ENCODE assay signal across 14 cellular contexts in the genomic region with DNA sequence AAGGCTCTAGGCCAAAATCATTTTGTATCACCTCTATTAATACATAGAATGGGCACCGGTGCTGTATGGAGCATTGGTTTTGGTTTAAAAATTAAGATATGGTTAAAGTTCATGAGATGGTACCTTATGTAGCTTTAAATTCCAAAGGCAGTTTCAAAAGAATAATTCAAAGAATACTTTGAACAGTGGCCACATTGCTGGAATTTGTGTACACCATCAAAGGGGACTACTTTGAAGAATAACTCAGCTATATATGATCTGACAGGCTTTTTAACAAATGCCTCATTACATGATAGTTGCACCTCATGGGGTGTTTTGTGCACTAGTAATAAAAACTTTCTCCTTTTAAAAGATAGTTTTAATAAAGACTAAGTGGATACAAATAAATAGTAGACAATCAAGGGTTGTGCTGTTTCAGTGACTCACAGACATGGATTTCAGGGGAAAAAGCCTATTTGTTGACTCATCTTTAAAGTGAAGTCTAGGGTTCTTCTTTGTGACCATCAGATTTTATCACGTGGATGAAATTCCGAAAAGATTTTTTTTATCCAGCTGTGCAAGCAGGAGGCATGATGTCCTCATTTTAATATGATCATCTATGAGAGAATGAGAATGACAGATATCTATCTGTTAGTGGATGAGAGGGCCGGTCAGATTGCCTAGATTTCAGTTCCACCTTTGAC. TPM values are rescaled to one million over a fixed set of nuclear protein-coding genes. Genes with fewer than 3 reads are reported as not detected.
A peak's percentile ranks its signal among the peaks of the same experiment; 100 is the strongest.
DNase-seq lines count a peak whose midpoint lies in the region; ATAC-seq and TF ChIP-seq lines count a peak whose summit lies in the region.
"Had no signal": no experiment of that assay in that cellular context is flagged by ENCODE, and none has a peak within 500 bp of the region (broad histone marks: within the 10 kb centered on the region; RNA-seq: fewer than 3 reads in every experiment).

No MANE protein-coding gene starts in this region.

- H4K91ac ChIP-seq in mesenchymal stem cell (ENCODE audit: low read length): no peak overlapping the region
- no peak overlapping the region for H4K91ac ChIP-seq in neuronal stem cell (ENCODE audit: low read depth, low read length, poor library complexity)

- H2BK5ac ChIP-seq in mesenchymal stem cell (ENCODE audit: low read depth, low read length, poor library complexity, severe bottlenecking) (no peak overlapping the region), neuronal stem cell (ENCODE audit: low read length) (no peak overlapping the region)

- H4K8ac ChIP-seq in mesenchymal stem cell (ENCODE audit: low read length): no peak overlapping the region
- no peak overlapping the region for H4K8ac ChIP-seq in neuronal stem cell (ENCODE audit: low read depth, low read length)

- TF ChIP-seq CTCF in PC-3 (conservative IDR thresholded peaks at IDR 0.05; ENCODE audit: low read depth, low read length): no peak
- TF ChIP-seq CTCF in chondrocyte (IDR thresholded peaks at IDR 0.05): no peak

- no peak overlapping the region for H2AK5ac ChIP-seq in mesenchymal stem cell (ENCODE audit: low read length, severe bottlenecking)
- H2AK5ac ChIP-seq in neuronal stem cell (ENCODE audit: low read depth, low read length): no peak overlapping the region

- intact Hi-C loops in PC-3 (cut with micrococcal nuclease): loop anchor here (10.0 kb wide), 1 partner anchor 96 kb away; no protein-coding TSS in a partner anchor

- H3K27me3 Mint-ChIP-seq in chondrocyte (ENCODE audit: low read depth): no peaks in the 10 kb centered on the region
- H3K27me3 Mint-ChIP-seq in stimulated activated naive B cell treated with anti-CD40 and anti-IgM and Interleukin-4, amounts not matched to agents 10 μg/mL and 1 μg/mL and 100 μg/mL, for 72 hours: no peaks in the 10 kb centered on the region
- H3K27me3 Mint-ChIP-seq: stimulated activated naive CD8-positive, alpha-beta T cell treated with anti-CD3 and anti-CD28 coated beads, Interleukin-15, Interleukin-2, amounts not matched to agents 100 ng/mL and 50 ng/mL, for 24 hours had no signal

- H3K9ac ChIP-seq in PC-3 (ENCODE audit: low read length) (no peak overlapping the region), mesenchymal stem cell (ENCODE audit: low read length) (no peak overlapping the region), neuronal stem cell (ENCODE audit: low read depth, low read length, poor library complexity) (no peak overlapping the region)

- H3K9me3 Mint-ChIP-seq in chondrocyte (ENCODE audit: low read depth): peaks cover 5% of the 10 kb centered on the region
- H3K9me3 Mint-ChIP-seq in stimulated activated naive B cell treated with anti-CD40 and anti-IgM and Interleukin-4, amounts not matched to agents 10 μg/mL and 1 μg/mL and 100 μg/mL, for 72 hours: no peaks in the 10 kb centered on the region
- H3K9me3 Mint-ChIP-seq: activated T-helper 2 cell treated with anti-CD3 and anti-CD28 coated beads, Interferon-gamma antibody, Interleukin-2, Interleukin-4, amounts not matched to agents 10 μg/mL and 5 μg/mL and 100 μg/mL, durations not matched to agents 14 hours and 24 hours and 36 hours; stimulated activated naive CD8-positive, alpha-beta T cell treated with anti-CD3 and anti-CD28 coated beads, Interleukin-15, Interleukin-2, amounts not matched to agents 100 ng/mL and 50 ng/mL, for 24 hours had no signal

- H3K27ac ChIP-seq in PC-3 (ENCODE audit: low read length): peak overlapping the region; percentile 26
- peak overlapping the region; percentile 53 for H3K27ac ChIP-seq in mesenchymal stem cell (ENCODE audit: low read length, poor library complexity, severe bottlenecking)
- no peak overlapping the region for H3K27ac ChIP-seq in neuronal stem cell (replicated peaks; ENCODE audit: low read length)
- H3K27ac ChIP-seq: heart left ventricle, SK-N-MC had no signal

- H2BK12ac ChIP-seq in mesenchymal stem cell (ENCODE audit: low read length in 2 of 2): no peak overlapping the region
- no peak overlapping the region for H2BK12ac ChIP-seq in neuronal stem cell (ENCODE audit: low read length)

- H3K4me2 ChIP-seq in PC-3 (ENCODE audit: low read length): peak overlapping the region; percentile 40
- H3K4me2 ChIP-seq in mesenchymal stem cell (ENCODE audit: low read length, poor library complexity, severe bottlenecking): no peak overlapping the region
- H3K4me2 ChIP-seq in neuronal stem cell (ENCODE audit: insufficient read depth, low read length, poor library complexity, severe bottlenecking): no peak overlapping the region

- CTCF ChIA-PET in PC-3 (lab: Charles Lee): no interaction called here

- H3K27me3 ChIP-seq in PC-3 (ENCODE audit: low read length): no peaks in the 10 kb centered on the region
- no peaks in the 10 kb centered on the region for H3K27me3 ChIP-seq in mesenchymal stem cell (ENCODE audit: control insufficient read depth in 1 of 2, insufficient read depth in 1 of 2, low read length in 2 of 2)
- H3K27me3 ChIP-seq in neuronal stem cell (ENCODE audit: control insufficient read depth in 3 of 3, insufficient read depth in 3 of 3, low read depth in 1 of 3, low read length in 3 of 3): no peaks in the 10 kb centered on the region
- H3K27me3 ChIP-seq: heart left ventricle had no signal

- H3K4me1 ChIP-seq in PC-3 (ENCODE audit: insufficient read depth, low read length): peaks cover 38% of the 10 kb centered on the region
- H3K4me1 ChIP-seq in mesenchymal stem cell (ENCODE audit: control insufficient read depth, insufficient read depth, low read depth, low read length): no peaks in the 10 kb centered on the region
- H3K4me1 ChIP-seq in neuronal stem cell (ENCODE audit: control insufficient read depth in 2 of 2, insufficient read depth in 1 of 2, low read depth in 1 of 2, low read length in 2 of 2): no peaks in the 10 kb centered on the region

- no peak overlapping the region for H3K4ac ChIP-seq in mesenchymal stem cell (ENCODE audit: low read depth in 1 of 2, low read length in 2 of 2)
- no peak overlapping the region for H3K4ac ChIP-seq in neuronal stem cell (ENCODE audit: low read length)

- peaks cover 61% of the 10 kb centered on the region for H3K79me2 ChIP-seq in PC-3 (ENCODE audit: low read length)

- H3K9me3 ChIP-seq in PC-3 (ENCODE audit: low read length) (no peaks in the 10 kb centered on the region), mesenchymal stem cell (ENCODE audit: control insufficient read depth, low read length) (no peaks in the 10 kb centered on the region), neuronal stem cell (replicated peaks in 1 of 2; ENCODE audit: control insufficient read depth in 2 of 2, insufficient read depth in 1 of 2, low read depth in 1 of 2, low read length in 2 of 2) (no peaks in the 10 kb centered on the region)

- H2AFZ ChIP-seq in PC-3 (ENCODE audit: low read length): no peak overlapping the region
- no peak overlapping the region for H2AFZ ChIP-seq in mesenchymal stem cell (ENCODE audit: low read depth, low read length)
- H2AFZ ChIP-seq in neuronal stem cell (ENCODE audit: low read length): no peak overlapping the region

- peaks cover 11% of the 10 kb centered on the region for H3K4me1 Mint-ChIP-seq in chondrocyte (ENCODE audit: low read depth)
- peaks cover 4 to 28% of the 10 kb centered on the region in 2 donors for H3K4me1 Mint-ChIP-seq in stimulated activated naive B cell treated with anti-CD40 and anti-IgM and Interleukin-4, amounts not matched to agents 10 μg/mL and 1 μg/mL and 100 μg/mL, for 72 hours

- H3K4me3 ChIP-seq in PC-3 (ENCODE audit: low read length) (no peak overlapping the region), mesenchymal stem cell (ENCODE audit: insufficient read depth in 1 of 2, low read depth in 1 of 2, low read length in 2 of 2) (no peak overlapping the region), neuronal stem cell (ENCODE audit: low read length in 2 of 2) (no peak overlapping the region)
- H3K4me3 ChIP-seq: heart left ventricle, SK-N-MC had no signal

- H3K36me3 Mint-ChIP-seq in chondrocyte (ENCODE audit: low read depth): no peaks in the 10 kb centered on the region
- H3K36me3 Mint-ChIP-seq in stimulated activated naive B cell treated with anti-CD40 and anti-IgM and Interleukin-4, amounts not matched to agents 10 μg/mL and 1 μg/mL and 100 μg/mL, for 72 hours: peaks cover 3% of the 10 kb centered on the region in 2 donors

- no TSS peak for BruUV-seq in PC-3 (replicated peaks; lab: Mats Ljungman, UMichigan)

- H3K4me3 Mint-ChIP-seq in chondrocyte (ENCODE audit: unreplicated experiment): no peak overlapping the region
- no peak overlapping the region for H3K4me3 Mint-ChIP-seq in stimulated activated naive B cell treated with anti-CD40 and anti-IgM and Interleukin-4, amounts not matched to agents 10 μg/mL and 1 μg/mL and 100 μg/mL, for 72 hours
- H3K4me3 Mint-ChIP-seq: stimulated activated naive CD8-positive, alpha-beta T cell treated with anti-CD3 and anti-CD28 coated beads, Interleukin-15, Interleukin-2, amounts not matched to agents 100 ng/mL and 50 ng/mL, for 24 hours had no signal

- no peak overlapping the region for H3K18ac ChIP-seq in mesenchymal stem cell (ENCODE audit: low read depth in 1 of 2, low read length in 2 of 2)
- H3K18ac ChIP-seq in neuronal stem cell (ENCODE audit: low read length): no peak overlapping the region

- H3K23ac ChIP-seq in mesenchymal stem cell (ENCODE audit: low read length in 2 of 2) (no peak overlapping the region), neuronal stem cell (ENCODE audit: low read depth, low read length, poor library complexity) (no peak overlapping the region)

- peak overlapping the region; percentile 30 for H3K27ac Mint-ChIP-seq in chondrocyte (ENCODE audit: unreplicated experiment)
- no peak overlapping the region for H3K27ac Mint-ChIP-seq in stimulated activated naive B cell treated with anti-CD40 and anti-IgM and Interleukin-4, amounts not matched to agents 10 μg/mL and 1 μg/mL and 100 μg/mL, for 72 hours
- H3K27ac Mint-ChIP-seq: activated T-helper 2 cell treated with anti-CD3 and anti-CD28 coated beads, Interferon-gamma antibody, Interleukin-2, Interleukin-4, amounts not matched to agents 10 μg/mL and 5 μg/mL and 100 μg/mL, durations not matched to agents 14 hours and 24 hours and 36 hours; stimulated activated naive CD8-positive, alpha-beta T cell treated with anti-CD3 and anti-CD28 coated beads, Interleukin-15, Interleukin-2, amounts not matched to agents 100 ng/mL and 50 ng/mL, for 24 hours had no signal

- H3F3A ChIP-seq in PC-3 (ENCODE audit: low read length, unreplicated experiment): no peaks in the 10 kb centered on the region

- H2BK120ac ChIP-seq in mesenchymal stem cell (ENCODE audit: low read depth, low read length): no peak overlapping the region
- H2BK120ac ChIP-seq in neuronal stem cell (ENCODE audit: low read depth, low read length): no peak overlapping the region

- H3K79me1 ChIP-seq in mesenchymal stem cell (replicated peaks; ENCODE audit: low read length, poor library complexity, severe bottlenecking) (peaks cover 3% of the 10 kb centered on the region), neuronal stem cell (ENCODE audit: low read depth, low read length) (no peaks in the 10 kb centered on the region)

- no peaks in the 10 kb centered on the region for H4K20me1 ChIP-seq in PC-3 (ENCODE audit: low read length)

- DNase-seq in COLO829 (ENCODE audit: low spot score) (peak; percentile 56), PC-3 (peak; percentile 85), chondrocyte (ENCODE audit: low spot score) (no peak), mesenchymal stem cell (peak; percentile 64), hypothalamus (lab: John Stamatoyannopoulos, UW) (no peak), neuronal stem cell (ENCODE audit: low spot score) (no peak), Kasumi-1 (lab: John Stamatoyannopoulos, UW) (no peak)
- DNase-seq in stimulated activated naive B cell treated with anti-CD40 and anti-IgM and Interleukin-4, amounts not matched to agents 10 μg/mL and 1 μg/mL and 100 μg/mL, for 72 hours: no peak
- DNase-seq: activated CD4-positive, alpha-beta T cell treated with anti-CD3 and anti-CD28 coated beads for 48 hours; heart left ventricle; stimulated activated CD4-positive, alpha-beta T cell treated with anti-CD3 and anti-CD28 coated beads, Interleukin-4, amount 100 ng/mL, for 24 hours had no signal

- no peaks in the 10 kb centered on the region for H3K9me2 ChIP-seq in PC-3 (replicated peaks; ENCODE audit: low read length)

- H3K14ac ChIP-seq in mesenchymal stem cell (ENCODE audit: low read length in 2 of 2) (no peak overlapping the region), neuronal stem cell (ENCODE audit: low read length) (no peak overlapping the region)

- peak; percentile 88 for ATAC-seq in PC-3
- no peak for ATAC-seq in stimulated activated naive B cell treated with anti-CD40 and anti-IgM and Interleukin-4, amounts not matched to agents 10 μg/mL and 1 μg/mL and 100 μg/mL, for 72 hours (replicated peaks)
- ATAC-seq: heart left ventricle had no signal

- H3K36me3 ChIP-seq in PC-3 (ENCODE audit: low read depth, low read length) (0 out of 2 replicates have a peak, but pooled peaks cover 7% of the 10 kb centered on the region), mesenchymal stem cell (ENCODE audit: control insufficient read depth in 1 of 2, insufficient read depth in 2 of 2, low read depth in 1 of 2, low read length in 2 of 2) (no peaks in the 10 kb centered on the region), neuronal stem cell (replicated peaks in 1 of 2; ENCODE audit: control insufficient read depth in 2 of 2, insufficient read depth in 2 of 2, low read length in 2 of 2) (no peaks in the 10 kb centered on the region)
- H3K36me3 ChIP-seq: heart left ventricle had no signal

- WGBS in mesenchymal stem cell: 27% methylated on average over 3 of the region's 4 CpGs
- no CpG with 5 or more reads among the region's 4 CpGs for WGBS in neuronal stem cell (ENCODE audit: extremely low coverage in 2 of 2, insufficient read length in 2 of 2, insufficient replicate concordance in 1 of 2), 2 donors

- no peak overlapping the region for H2BK15ac ChIP-seq in mesenchymal stem cell (ENCODE audit: low read depth, poor library complexity, severe bottlenecking)
- H2BK15ac ChIP-seq in neuronal stem cell (ENCODE audit: low read length): no peak overlapping the region

- POLR2A ChIA-PET in PC-3 (lab: Charles Lee; ENCODE audit: unreplicated experiment): no interaction called here

RNA-seq across cellular contexts. Expression of gene MTM1, which starts 12.8 kb away (rescaled TPM):
- total RNA-seq in PC-3 (2014; rRNA removed) (5.5 and 13.7 TPM in 2 replicates), chondrocyte (9.3 to 11.0 TPM (median 10.1 TPM) in 3 replicates)
- 4.3 TPM for polyA plus RNA-seq in mesenchymal stem cell (2013, experiment 1 of 2)
- 4.7 TPM for polyA plus RNA-seq in mesenchymal stem cell (2013, experiment 2 of 2)
- polyA plus RNA-seq in neuronal stem cell (2013, experiment 1 of 2): 4.0 TPM
- 3.9 TPM for polyA plus RNA-seq in neuronal stem cell (2013, experiment 2 of 2)

Comparison
In these comparisons a context has a peak if more than half of its experiments do, and no peak if none do; other contexts are left out.
1. DNase-seq: peak in COLO829 (single experiment), PC-3 (single experiment) and mesenchymal stem cell (single experiment); none in chondrocyte (single experiment), hypothalamus (0 of 51), neuronal stem cell (single experiment), stimulated activated naive B cell treated with anti-CD40 and anti-IgM and Interleukin-4, amounts not matched to agents 10 μg/mL and 1 μg/mL and 100 μg/mL, for 72 hours (single experiment) and Kasumi-1 (0 of 2).